Comparison of ENCODE assay signal across 19 cellular contexts in genomic region chr4:177222776-177223175, GRCh38.
"Had no signal": no experiment of that assay in that cellular context is flagged by ENCODE, and none has a peak within 500 bp of the region (broad histone marks: within the 10 kb centered on the region; RNA-seq: fewer than 3 reads in every experiment).

No MANE protein-coding gene starts in this region.

- H3K27me3 ChIP-seq: breast epithelium, heart left ventricle, right atrium auricular region, transverse colon, uterus had no signal

- H3K9me3 Mint-ChIP-seq: activated CD8-positive, alpha-beta T cell treated with anti-CD3 and anti-CD28 coated beads for 36 hours; activated naive CD4-positive, alpha-beta T cell treated with anti-CD3 and anti-CD28 coated beads for 36 hours; activated T-helper 17 cell treated with anti-CD3 and anti-CD28 coated beads, Interleukin-2, amount 50 U/mL, for 72 hours; nephron progenitor cell; stimulated activated naive CD8-positive, alpha-beta T cell treated with anti-CD3 and anti-CD28 coated beads, Interleukin-15, Interleukin-2, amounts not matched to agents 100 ng/mL and 50 ng/mL, for 24 hours had no signal

- H3K27ac Mint-ChIP-seq: activated CD4-positive, alpha-beta T cell treated with anti-CD3 and anti-CD28 coated beads for 36 hours; activated CD8-positive, alpha-beta T cell treated with anti-CD3 and anti-CD28 coated beads for 36 hours; activated naive CD4-positive, alpha-beta T cell treated with anti-CD3 and anti-CD28 coated beads for 36 hours; activated T-helper 17 cell treated with anti-CD3 and anti-CD28 coated beads, Interleukin-2, amount 50 U/mL, for 72 hours; mesothelial cell of epicardium; nephron progenitor cell; stimulated activated naive CD8-positive, alpha-beta T cell treated with anti-CD3 and anti-CD28 coated beads, Interleukin-15, Interleukin-2, amounts not matched to agents 100 ng/mL and 50 ng/mL, for 24 hours; WTC11 had no signal

- H3K4me3 Mint-ChIP-seq: activated CD4-positive, alpha-beta T cell treated with anti-CD3 and anti-CD28 coated beads for 36 hours; activated CD8-positive, alpha-beta T cell treated with anti-CD3 and anti-CD28 coated beads for 36 hours; activated naive CD4-positive, alpha-beta T cell treated with anti-CD3 and anti-CD28 coated beads for 36 hours; activated T-helper 17 cell treated with anti-CD3 and anti-CD28 coated beads, Interleukin-2, amount 50 U/mL, for 72 hours; mesothelial cell of epicardium; nephron progenitor cell; stimulated activated naive CD8-positive, alpha-beta T cell treated with anti-CD3 and anti-CD28 coated beads, Interleukin-15, Interleukin-2, amounts not matched to agents 100 ng/mL and 50 ng/mL, for 24 hours; WTC11 had no signal

- H3K9me3 ChIP-seq: breast epithelium, heart left ventricle, right atrium auricular region, transverse colon, uterus had no signal

- H3K4me3 ChIP-seq: breast epithelium, coronary artery, heart left ventricle, lung, right atrium auricular region, transverse colon, uterus had no signal

- H3K36me3 Mint-ChIP-seq: mesothelial cell of epicardium, WTC11 had no signal

- H3K36me3 ChIP-seq: breast epithelium, heart left ventricle, right atrium auricular region, transverse colon, uterus had no signal

- ATAC-seq: activated CD4-positive, alpha-beta T cell treated with anti-CD3 and anti-CD28 coated beads for 36 hours; activated CD8-positive, alpha-beta T cell treated with anti-CD3 and anti-CD28 coated beads for 36 hours; activated T-helper 17 cell treated with anti-CD3 and anti-CD28 coated beads, Interleukin-2, amount 50 U/mL, for 72 hours; heart left ventricle; left cardiac atrium; WTC11 had no signal

- H3K4me1 ChIP-seq: breast epithelium, heart left ventricle, right atrium auricular region, transverse colon, uterus had no signal

- H3K4me1 Mint-ChIP-seq: activated CD4-positive, alpha-beta T cell treated with anti-CD3 and anti-CD28 coated beads for 36 hours; activated T-helper 17 cell treated with anti-CD3 and anti-CD28 coated beads, Interleukin-2, amount 50 U/mL, for 72 hours; mesothelial cell of epicardium; nephron progenitor cell had no signal

- DNase-seq: activated CD4-positive, alpha-beta T cell treated with anti-CD3 and anti-CD28 coated beads for 36 hours; activated CD8-positive, alpha-beta T cell treated with anti-CD3 and anti-CD28 coated beads for 36 hours; activated naive CD4-positive, alpha-beta T cell treated with anti-CD3 and anti-CD28 coated beads for 36 hours; activated T-cell treated with anti-CD3 and anti-CD28 coated beads, Interleukin-2, amount 50 U/mL, for 1 hour; erythroblast; heart left ventricle; left cardiac atrium; nephron progenitor cell; occipital lobe; transverse colon; uterus had no signal
